In genomic region chr9:93253633-93254032, GRCh38 we compare ENCODE assay signal across 21 cellular contexts.
DNase-seq lines count a peak whose midpoint lies in the region; ATAC-seq and TF ChIP-seq lines count a peak whose summit lies in the region.
"Had no signal": no experiment of that assay in that cellular context is flagged by ENCODE, and none has a peak within 500 bp of the region (broad histone marks: within the 10 kb centered on the region; RNA-seq: fewer than 3 reads in every experiment).

No MANE protein-coding gene starts in this region.

- H3K36me3 ChIP-seq in right atrium auricular region (peaks cover 3% of the 10 kb centered on the region), WERI-Rb-1 (peaks cover 14% of the 10 kb centered on the region; the same call in 1 of the 2 replicates), sigmoid colon (peaks cover 0 to 45% (median 0%) of the 10 kb centered on the region in 4 donors)
- H3K36me3 ChIP-seq: BE2C; BLaER1 treated with 17β-estradiol and CSF1 and Interleukin-3, amounts not matched to agents 10 nM and 100 nM had no signal

- 88 to 91% methylated on average over 10 of the region's 10 CpGs for WGBS in sigmoid colon, 2 donors

- H3K9me3 ChIP-seq in right atrium auricular region: no peaks in the 10 kb centered on the region
- H3K9me3 ChIP-seq in WERI-Rb-1 (ENCODE audit: severe bottlenecking): no peaks in the 10 kb centered on the region
- no peaks in the 10 kb centered on the region for H3K9me3 ChIP-seq in sigmoid colon
- H3K9me3 ChIP-seq: A549; BE2C; BLaER1 treated with 17β-estradiol and CSF1 and Interleukin-3, amounts not matched to agents 10 nM and 100 nM; HAP-1 had no signal

- H3K4me1 ChIP-seq in right atrium auricular region (peaks cover 0 to 14% of the 10 kb centered on the region in 2 donors), sigmoid colon (peaks cover 0 to 9% (median 0%) of the 10 kb centered on the region in 4 donors)
- H3K4me1 ChIP-seq: A549, BE2C had no signal

- no peak for TF ChIP-seq EP300 in sigmoid colon (IDR thresholded peaks at IDR 0.05)

- TF ChIP-seq POLR2A in sigmoid colon (IDR thresholded peaks at IDR 0.05): no peak

- intact Hi-C loops in Right ventricle myocardium inferior (cut with DNase I) (no loop called here), sigmoid colon (cut with DNase I) (no loop called here)

- DNase-seq in Right ventricle myocardium inferior (ENCODE audit: missing footprints): peak; percentile 1
- DNase-seq in right atrium auricular region (ENCODE audit: low spot score): no peak
- peak; percentile 0 for DNase-seq in WERI-Rb-1
- peak; percentile 21 for DNase-seq in islet precursor cell
- peak; percentile 15 for DNase-seq in sigmoid colon
- DNase-seq: 8988T, ACHN, AML-193, BE2C, DMS 273 treated with DMSO at 0.1 percent for 48 hours, DMS79, EL, GDM1, GOT3, HFFc6 had no signal

- no peaks in the 10 kb centered on the region for H3K27me3 ChIP-seq in right atrium auricular region
- H3K27me3 ChIP-seq in WERI-Rb-1 (ENCODE audit: insufficient read depth, low read depth, severe bottlenecking): no peaks in the 10 kb centered on the region
- no peaks in the 10 kb centered on the region for H3K27me3 ChIP-seq in sigmoid colon
- H3K27me3 ChIP-seq: BE2C; BLaER1 treated with 17β-estradiol and CSF1 and Interleukin-3, amounts not matched to agents 10 nM and 100 nM had no signal

- H3K4me3 ChIP-seq in right atrium auricular region (no peak overlapping the region), WERI-Rb-1 (ENCODE audit: low read depth, low read length) (no peak overlapping the region), sigmoid colon (no peak overlapping the region)
- H3K4me3 ChIP-seq: A549; BLaER1 treated with 17β-estradiol and CSF1 and Interleukin-3, amounts not matched to agents 10 nM and 100 nM; GM12878; HAP-1 had no signal

- ATAC-seq in Right ventricle myocardium inferior (no peak), GM19328 (IDR thresholded peaks at IDR 0.05; ENCODE audit: unreplicated experiment) (no peak), HG03469 (IDR thresholded peaks at IDR 0.05; ENCODE audit: unreplicated experiment) (no peak)
- ATAC-seq: A549, GM12878 had no signal

- H3K27ac ChIP-seq in right atrium auricular region (no peak overlapping the region), WERI-Rb-1 (no peak overlapping the region), sigmoid colon (no peak overlapping the region)
- H3K27ac ChIP-seq: A549; BLaER1 treated with 17β-estradiol and CSF1 and Interleukin-3, amounts not matched to agents 10 nM and 100 nM had no signal

- TF ChIP-seq CTCF in right atrium auricular region (IDR thresholded peaks at IDR 0.05) (no peak), WERI-Rb-1 (IDR thresholded peaks at IDR 0.05; ENCODE audit: low read depth, low read length) (no peak), sigmoid colon (IDR thresholded peaks at IDR 0.05) (no peak)
